8 cellular contexts compared by ENCODE assay signal in the genomic region with DNA sequence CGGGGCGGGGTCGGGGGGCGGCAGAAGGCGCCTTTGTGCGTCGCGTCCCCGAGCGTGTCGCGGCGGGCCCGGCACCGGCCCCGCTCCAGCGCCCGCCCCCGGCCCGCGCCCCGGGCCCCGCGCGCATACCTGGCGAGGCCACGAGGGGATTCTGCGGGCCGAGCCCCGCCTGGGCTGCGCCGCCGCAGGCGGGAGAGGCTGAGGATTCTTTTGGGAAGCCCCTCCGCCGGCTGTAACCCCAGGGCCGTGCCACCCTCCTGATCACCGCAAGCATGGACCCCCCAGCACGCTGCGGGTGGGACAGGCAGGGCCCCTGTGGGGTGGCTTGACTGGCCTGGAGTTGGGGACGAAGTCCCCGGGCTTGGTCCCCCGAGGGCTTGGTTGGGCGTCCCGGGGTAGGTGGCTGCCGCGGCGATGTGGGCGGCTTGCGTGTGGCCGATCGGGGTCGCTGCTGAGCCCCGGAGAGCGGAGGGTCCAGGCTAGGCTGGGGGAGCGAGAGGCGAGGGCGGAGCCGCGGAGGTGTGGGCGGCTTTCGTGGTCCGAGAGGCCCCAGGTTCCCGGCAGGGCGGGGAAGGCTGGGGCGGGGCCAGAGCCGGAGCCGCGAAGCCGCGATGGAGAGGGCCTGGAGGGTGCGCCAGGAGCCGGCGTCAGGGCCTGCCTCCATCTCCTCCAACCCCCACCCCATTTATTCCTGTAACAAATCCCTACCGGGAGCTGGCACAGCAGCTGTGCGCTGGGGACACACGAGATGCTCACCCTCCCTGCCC. TPM values are rescaled to one million over a fixed set of nuclear protein-coding genes. Genes with fewer than 3 reads are reported as not detected.
DNase-seq lines count a peak whose midpoint lies in the region; ATAC-seq and TF ChIP-seq lines count a peak whose summit lies in the region.

No MANE protein-coding gene starts in this region.

- TF ChIP-seq CTCF in endodermal cell (conservative IDR thresholded peaks at IDR 0.05) = peak; percentile 85

- CTCF ChIA-PET in activated CD8-positive, alpha-beta memory T cell treated with anti-CD3 and anti-CD28 coated beads, Interleukin-2, amount 10 ng/mL, durations not matched to agents 7 days and 5 days (lab: Charles Lee) = interaction anchor here (0.8 to 9.5 kb wide), 7 partner anchors 21 to 258 kb away, joined by 3 to 192 read pairs (median 5); partner anchors contain the start of gene GPR132

- H3K4me1 ChIP-seq in endodermal cell (ENCODE audit: control insufficient read depth, insufficient read depth, low read length) (peaks cover 4% of the 10 kb centered on the region), mucosa of rectum (ENCODE audit: control insufficient read depth in 2 of 2, insufficient read depth in 2 of 2, low read length in 2 of 2) (peaks cover 42 to 51% of the 10 kb centered on the region in 2 donors)

- ATAC-seq in activated CD8-positive, alpha-beta memory T cell treated with anti-CD3 and anti-CD28 coated beads, Interleukin-2, amount 10 ng/mL, durations not matched to agents 7 days and 5 days = peak; percentile 75
- ATAC-seq in HG03342 (IDR thresholded peaks at IDR 0.05; ENCODE audit: unreplicated experiment) = no peak

- H3K9ac ChIP-seq in endodermal cell (ENCODE audit: extremely low read depth, low read length, poor library complexity, severe bottlenecking) (peak overlapping the region; percentile 30), mucosa of rectum (ENCODE audit: low read depth in 1 of 2, low read length in 2 of 2) (peak overlapping the region; percentile 68 to 83)

- 2 to 3% methylated on average over 34 to 77 of the region's 77 CpGs for WGBS in endodermal cell (ENCODE audit: insufficient coverage in 1 of 2, insufficient read length in 1 of 2), 2 experiments

- H3K27me3 ChIP-seq in endodermal cell (ENCODE audit: control insufficient read depth, insufficient read depth, low read length, poor library complexity, severe bottlenecking) (peaks cover 22% of the 10 kb centered on the region), mucosa of rectum (ENCODE audit: control insufficient read depth in 2 of 2, insufficient read depth in 2 of 2, low read length in 2 of 2) (peaks cover 0 to 4% of the 10 kb centered on the region in 2 donors)

- H3K4me3 ChIP-seq in endodermal cell (ENCODE audit: low read length) = peak overlapping the region; percentile 77
- H3K4me3 ChIP-seq in mucosa of rectum (ENCODE audit: low read length in 2 of 2) = peak overlapping the region; percentile 70 to 78

- H3K27me3 Mint-ChIP-seq in activated CD8-positive, alpha-beta memory T cell treated with anti-CD3 and anti-CD28 coated beads, Interleukin-2, amount 10 ng/mL, durations not matched to agents 7 days and 5 days = peaks cover 10% of the 10 kb centered on the region
- H3K27me3 Mint-ChIP-seq in endodermal cell (ENCODE audit: insufficient read depth) = peaks cover 39% of the 10 kb centered on the region

- peak; percentile 87 for DNase-seq in ELR (ENCODE audit: low read depth)
- DNase-seq in HCEC 1CT = peak; percentile 65
- peak; percentile 82 for DNase-seq in NCI-H2227 treated with DMSO at 0.1 percent for 48 hours (lab: John Stamatoyannopoulos, UW)
- DNase-seq in activated CD8-positive, alpha-beta memory T cell treated with anti-CD3 and anti-CD28 coated beads, Interleukin-2, amount 10 ng/mL, durations not matched to agents 7 days and 5 days = peak; percentile 84
- DNase-seq in endodermal cell = peak; percentile 97
- peak; percentile 80 to 82 for DNase-seq in stimulated activated CD8-positive, alpha-beta memory T cell treated with anti-CD3 and anti-CD28 coated beads, Interleukin-7, amount 100 ng/mL, for 48 hours (ENCODE audit: extremely low read depth in 1 of 2, low read depth in 1 of 2)

- H3K9me3 ChIP-seq in endodermal cell (ENCODE audit: control insufficient read depth, low read length) (no peaks in the 10 kb centered on the region), mucosa of rectum (ENCODE audit: control insufficient read depth in 2 of 2, low read length in 2 of 2) (no peaks in the 10 kb centered on the region)

- peaks cover 16% of the 10 kb centered on the region for H3K4me1 Mint-ChIP-seq in activated CD8-positive, alpha-beta memory T cell treated with anti-CD3 and anti-CD28 coated beads, Interleukin-2, amount 10 ng/mL, durations not matched to agents 7 days and 5 days
- peaks cover 11% of the 10 kb centered on the region for H3K4me1 Mint-ChIP-seq in endodermal cell

- H3K36me3 ChIP-seq in endodermal cell (ENCODE audit: control insufficient read depth, insufficient read depth, low read length) (no peaks in the 10 kb centered on the region), mucosa of rectum (ENCODE audit: control insufficient read depth in 2 of 2, insufficient read depth in 2 of 2, low read length in 2 of 2) (no peaks in the 10 kb centered on the region)

- peak overlapping the region; percentile 63 for H3K27ac Mint-ChIP-seq in activated CD8-positive, alpha-beta memory T cell treated with anti-CD3 and anti-CD28 coated beads, Interleukin-2, amount 10 ng/mL, durations not matched to agents 7 days and 5 days
- no peak overlapping the region for H3K27ac Mint-ChIP-seq in endodermal cell

- no peak overlapping the region for H3K27ac ChIP-seq in endodermal cell (ENCODE audit: low read depth, low read length)
- peak overlapping the region; percentile 91 to 96 for H3K27ac ChIP-seq in mucosa of rectum (ENCODE audit: low read depth in 2 of 2, low read length in 2 of 2)

- H3K4me3 Mint-ChIP-seq in activated CD8-positive, alpha-beta memory T cell treated with anti-CD3 and anti-CD28 coated beads, Interleukin-2, amount 10 ng/mL, durations not matched to agents 7 days and 5 days = peak overlapping the region; percentile 63
- peak overlapping the region; percentile 50 for H3K4me3 Mint-ChIP-seq in endodermal cell

- H3K9me3 Mint-ChIP-seq in activated CD8-positive, alpha-beta memory T cell treated with anti-CD3 and anti-CD28 coated beads, Interleukin-2, amount 10 ng/mL, durations not matched to agents 7 days and 5 days (ENCODE audit: low read depth) = no peaks in the 10 kb centered on the region
- peaks cover under 1% of the 10 kb centered on the region for H3K9me3 Mint-ChIP-seq in endodermal cell

- H3K36me3 Mint-ChIP-seq in activated CD8-positive, alpha-beta memory T cell treated with anti-CD3 and anti-CD28 coated beads, Interleukin-2, amount 10 ng/mL, durations not matched to agents 7 days and 5 days = no peaks in the 10 kb centered on the region
- no peaks in the 10 kb centered on the region for H3K36me3 Mint-ChIP-seq in endodermal cell (ENCODE audit: low read depth)

RNA-seq across cellular contexts. Expression of gene GPR132, which starts 28.4 kb away (rescaled TPM):
- 10 to 100 TPM; 47.4 to 49.4 TPM for total RNA-seq in activated CD8-positive, alpha-beta memory T cell treated with anti-CD3 and anti-CD28 coated beads, Interleukin-2, amount 10 ng/mL, durations not matched to agents 7 days and 5 days
- 1 to 10 TPM in 1 of 2 donors, under 1 TPM in 1; 0.27 to 3.3 TPM for total RNA-seq in endodermal cell
- polyA plus RNA-seq in endodermal cell (2013, experiment 1 of 2) = 0.25 TPM
- 0.08 TPM for polyA plus RNA-seq in endodermal cell (2013, experiment 2 of 2)

Comparison
In these comparisons a context has a peak if more than half of its experiments do, and no peak if none do; other contexts are left out.
1. RNA of gene GPR132, which starts 28.4 kb away (total RNA-seq): 47.4 to 49.4 TPM in activated CD8-positive, alpha-beta memory T cell treated with anti-CD3 and anti-CD28 coated beads, Interleukin-2, amount 10 ng/mL, durations not matched to agents 7 days and 5 days; 0.27 to 3.3 TPM in endodermal cell; every median in the first group is over 10 times any median in the second.
2. Peak in every context shown above with its lines, with median percentiles within 50 percentile points of each other: DNase-seq.